Comparison of ENCODE assay signal across 23 cellular contexts in the genomic region with DNA sequence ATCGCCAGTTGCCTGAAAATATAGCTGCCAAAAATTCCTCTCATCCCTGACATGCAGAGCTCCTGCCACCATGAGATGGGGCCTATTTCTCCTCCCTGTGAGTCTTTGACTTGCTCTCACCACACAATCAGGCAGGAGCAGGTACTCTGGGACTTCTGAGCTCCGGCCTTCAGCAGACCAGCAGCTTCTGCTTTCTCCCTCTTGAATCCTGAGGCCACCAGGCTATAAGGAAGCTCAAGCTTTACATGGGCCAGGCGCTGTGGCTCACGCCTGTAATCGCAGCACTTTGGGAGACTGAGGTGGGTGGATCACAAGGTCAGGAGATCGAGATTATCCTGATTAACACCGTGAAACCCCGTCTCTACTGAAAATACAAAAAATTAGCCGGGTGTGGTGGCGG.
"Had no signal": no experiment of that assay in that cellular context is flagged by ENCODE, and none has a peak within 500 bp of the region (broad histone marks: within the 10 kb centered on the region; RNA-seq: fewer than 3 reads in every experiment).

No MANE protein-coding gene starts in this region.

- H3K36me3 Mint-ChIP-seq: naive thymus-derived CD4-positive, alpha-beta T cell; neural progenitor cell had no signal

- H3K27me3 Mint-ChIP-seq: stimulated activated naive CD8-positive, alpha-beta T cell treated with anti-CD3 and anti-CD28 coated beads, Interleukin-15, amount 100 ng/mL, for 72 hours had no signal

- H3K9me3 Mint-ChIP-seq: stimulated activated naive CD8-positive, alpha-beta T cell treated with anti-CD3 and anti-CD28 coated beads, Interleukin-15, amount 100 ng/mL, for 72 hours had no signal

- H3K4me2 ChIP-seq: neural progenitor cell, smooth muscle cell had no signal

- H3K27ac Mint-ChIP-seq: naive thymus-derived CD4-positive, alpha-beta T cell; neural progenitor cell had no signal

- H3K27ac ChIP-seq: dorsolateral prefrontal cortex, neural progenitor cell, prostate gland, right atrium auricular region, suprapubic skin, transverse colon had no signal

- H3K4me3 Mint-ChIP-seq: naive thymus-derived CD4-positive, alpha-beta T cell; nephron; neural progenitor cell; stimulated activated naive CD8-positive, alpha-beta T cell treated with anti-CD3 and anti-CD28 coated beads, Interleukin-15, amount 100 ng/mL, for 72 hours had no signal

- H3K4me1 ChIP-seq: neural progenitor cell, prostate gland, right atrium auricular region, suprapubic skin, transverse colon had no signal

- H3K4me3 ChIP-seq: dorsolateral prefrontal cortex, lung, neural progenitor cell, prostate gland, right atrium auricular region, smooth muscle cell, suprapubic skin, transverse colon had no signal

- H3K36me3 ChIP-seq: neural progenitor cell, prostate gland, right atrium auricular region, suprapubic skin, transverse colon had no signal

- H3K9ac ChIP-seq: neural progenitor cell had no signal

- ATAC-seq: left ventricle myocardium superior; naive thymus-derived CD4-positive, alpha-beta T cell; sciatic nerve; stimulated activated naive CD8-positive, alpha-beta T cell treated with anti-CD3 and anti-CD28 coated beads, Interleukin-15, amount 100 ng/mL, for 72 hours had no signal

- H3K9me3 ChIP-seq: prostate gland, suprapubic skin, transverse colon had no signal

- DNase-seq: cortex of kidney; dorsolateral prefrontal cortex; effector CD4-positive, alpha-beta T cell; left ventricle myocardium superior; mesenchymal stem cell; midbrain; naive thymus-derived CD4-positive, alpha-beta T cell; nucleus accumbens; stimulated activated CD4-positive, alpha-beta T cell treated with anti-CD3 and anti-CD28 coated beads, Interleukin-12 subunit alpha, Interleukin-12 subunit beta, amount 100 ng/mL, for 4 hours; stimulated activated CD4-positive, alpha-beta T cell treated with anti-CD3 and anti-CD28 coated beads, Interleukin-1b, Interleukin-23, amount 100 ng/mL, for 48 hours; stimulated activated CD4-positive, alpha-beta T cell treated with anti-CD3 and anti-CD28 coated beads, Interleukin-4, amount 100 ng/mL, for 1 hour; stimulated activated CD8-positive, alpha-beta memory T cell treated with anti-CD3 and anti-CD28 coated beads, Interleukin-4, amount 100 ng/mL, for 48 hours; stimulated activated naive CD4-positive, alpha-beta T cell; stimulated activated naive CD8-positive, alpha-beta T cell treated with anti-CD3 and anti-CD28 coated beads, Interleukin-15, amount 100 ng/mL, for 72 hours; transverse colon had no signal

- H3K27me3 ChIP-seq: neural progenitor cell, right atrium auricular region, suprapubic skin, transverse colon had no signal

- H3K4me1 Mint-ChIP-seq: neural progenitor cell had no signal
